Comparison of ENCODE assay signal across 1 cellular context in genomic region chr15:53869044-53869805, GRCh38.
TF ChIP-seq lines count a peak whose summit lies in the region.

No MANE protein-coding gene starts in this region.

TF ChIP-seq in H1, 55 proteins besides CTCF, POLR2A, EP300 and RAD21 (continued from another document):
- TF ChIP-seq HDAC2 (IDR thresholded peaks at IDR 0.05; ENCODE audit: borderline replicate concordance in 1 of 2, low read depth in 2 of 2, low read length in 2 of 2): no peak
- TF ChIP-seq GABPA (IDR thresholded peaks at IDR 0.05; ENCODE audit: borderline replicate concordance, insufficient read depth, low read length): no peak
- no peak for TF ChIP-seq HDAC6 (IDR thresholded peaks at IDR 0.05; ENCODE audit: low read depth, low read length)
- TF ChIP-seq BCL11A (IDR thresholded peaks at IDR 0.05; ENCODE audit: low read depth in 2 of 2, low read length in 2 of 2): no peak
- no peak for TF ChIP-seq TBP (IDR thresholded peaks at IDR 0.05; ENCODE audit: low read depth, low read length)
